ENCODE assay signal across 11 cellular contexts in genomic region chr10:119252051-119252465, GRCh38. TPM values are rescaled to one million over a fixed set of nuclear protein-coding genes. Genes with fewer than 3 reads are reported as not detected.
DNase-seq lines count a peak whose midpoint lies in the region; ATAC-seq and TF ChIP-seq lines count a peak whose summit lies in the region.
"Had no signal": no experiment of that assay in that cellular context is flagged by ENCODE, and none has a peak within 500 bp of the region (broad histone marks: within the 10 kb centered on the region; RNA-seq: fewer than 3 reads in every experiment).

No MANE protein-coding gene starts in this region.

- H3K4me3 Mint-ChIP-seq in mesothelial cell of epicardium: no peak overlapping the region

- H3K27ac ChIP-seq in esophagus squamous epithelium (peak overlapping the region; percentile 66 to 87 (median 84)), upper lobe of left lung (peak overlapping the region; percentile 41 to 83 (median 75))
- H3K27ac ChIP-seq: 22Rv1 had no signal

- H3K4me1 ChIP-seq in esophagus squamous epithelium (peaks cover 0 to 84% (median 54%) of the 10 kb centered on the region in 3 donors), upper lobe of left lung (peaks cover 61 to 87% (median 73%) of the 10 kb centered on the region in 4 donors)

- H3K27me3 Mint-ChIP-seq in mesothelial cell of epicardium (ENCODE audit: low read depth): no peaks in the 10 kb centered on the region

- peak overlapping the region; percentile 99 for H3K27ac Mint-ChIP-seq in mesothelial cell of epicardium

- no peak for ATAC-seq in upper lobe of left lung (ENCODE audit: low FRiP score in 2 of 2)
- no peak for ATAC-seq in HG02571 (IDR thresholded peaks at IDR 0.05; ENCODE audit: unreplicated experiment)
- no peak for ATAC-seq in stimulated activated naive CD8-positive, alpha-beta T cell treated with anti-CD3 and anti-CD28 coated beads, Interleukin-15, Interleukin-2, amounts not matched to agents 100 U/mL and 50 U/mL, for 24 hours
- no peak for ATAC-seq in GM19328 (IDR thresholded peaks at IDR 0.05; ENCODE audit: unreplicated experiment)

- intact Hi-C loops in esophagus squamous epithelium (cut with DNase I): no loop called here

- H3K36me3 Mint-ChIP-seq in mesothelial cell of epicardium: no peaks in the 10 kb centered on the region

- no peak for TF ChIP-seq CTCF in esophagus squamous epithelium (IDR thresholded peaks at IDR 0.05)
- no peak for TF ChIP-seq CTCF in mesothelial cell of epicardium (IDR thresholded peaks at IDR 0.05; ENCODE audit: unreplicated experiment)
- TF ChIP-seq CTCF in upper lobe of left lung (IDR thresholded peaks at IDR 0.05): peak in 5 of 6 experiments; percentile 19 to 40 (median 32)

- peaks cover 57% of the 10 kb centered on the region for H3K4me1 Mint-ChIP-seq in mesothelial cell of epicardium

- H3K4me3 ChIP-seq in esophagus squamous epithelium (no peak overlapping the region), upper lobe of left lung (no peak overlapping the region)

- no peak for TF ChIP-seq EP300 in upper lobe of left lung (IDR thresholded peaks at IDR 0.05)

- DNase-seq in NCI-H526 (lab: John Stamatoyannopoulos, UW): peak; percentile 52 to 71
- DNase-seq in NCI-H526 treated with DMSO at 0.1 percent for 48 hours (lab: John Stamatoyannopoulos, UW): no peak
- no peak for DNase-seq in esophagus squamous epithelium (lab: John Stamatoyannopoulos, UW)
- DNase-seq in mesothelial cell of epicardium (ENCODE audit: low spot score in 2 of 2, unreplicated experiment in 2 of 2): no peak
- DNase-seq in upper lobe of left lung: peak in 1 of 2 donors; percentile 31
- DNase-seq in stimulated activated naive CD8-positive, alpha-beta T cell treated with anti-CD3 and anti-CD28 coated beads, Interleukin-15, Interleukin-2, amounts not matched to agents 100 U/mL and 50 U/mL, for 24 hours: no peak
- DNase-seq: cortex of kidney, NCI-H774 had no signal

- WGBS in esophagus squamous epithelium, 2 donors: 80 to 97% methylated on average over 1 to 4 of the region's 8 CpGs
- WGBS in upper lobe of left lung, 2 donors: 48 to 68% methylated on average over 6 to 8 of the region's 8 CpGs

- H3K9me3 ChIP-seq in esophagus squamous epithelium: no peaks in the 10 kb centered on the region
- H3K9me3 ChIP-seq in upper lobe of left lung: no peaks in the 10 kb centered on the region

- TF ChIP-seq POLR2A in esophagus squamous epithelium (IDR thresholded peaks at IDR 0.05) (no peak), upper lobe of left lung (IDR thresholded peaks at IDR 0.05) (no peak)

- H3K9me3 Mint-ChIP-seq in mesothelial cell of epicardium: no peaks in the 10 kb centered on the region

- H3K27me3 ChIP-seq in esophagus squamous epithelium (no peaks in the 10 kb centered on the region), upper lobe of left lung (no peaks in the 10 kb centered on the region)

- H3K36me3 ChIP-seq in esophagus squamous epithelium (no peaks in the 10 kb centered on the region), upper lobe of left lung (no peaks in the 10 kb centered on the region)

RNA-seq across cellular contexts. Expression of gene GRK5, which starts 44.7 kb away (rescaled TPM):
- 10 to 100 TPM in 1 of 4 donors, 1 to 10 TPM in 3; 2.4 to 18.9 (median 6.3) TPM for total RNA-seq in esophagus squamous epithelium
- total RNA-seq in mesothelial cell of epicardium: 13.6 to 14.5 TPM (median 14.0 TPM) in 3 replicates
- total RNA-seq in upper lobe of left lung: 10 to 100 TPM; 38.6 to 80.9 (median 61.1) TPM

Comparison
In these comparisons a context has a peak if more than half of its experiments do, and no peak if none do; other contexts are left out.
1. DNase-seq: peak in NCI-H526 (2 of 2); none in NCI-H526 treated with DMSO at 0.1 percent for 48 hours (single experiment), esophagus squamous epithelium (single experiment), mesothelial cell of epicardium (0 of 2) and stimulated activated naive CD8-positive, alpha-beta T cell treated with anti-CD3 and anti-CD28 coated beads, Interleukin-15, Interleukin-2, amounts not matched to agents 100 U/mL and 50 U/mL, for 24 hours (single experiment).
2. CTCF ChIP-seq: peak in upper lobe of left lung (5 of 6); none in esophagus squamous epithelium (0 of 6) and mesothelial cell of epicardium (single experiment).